ENCODE assay signal across 15 cellular contexts in genomic region chr22:31079095-31079642, GRCh38. TPM values are rescaled to one million over a fixed set of nuclear protein-coding genes. Genes with fewer than 3 reads are reported as not detected.
DNase-seq lines count a peak whose midpoint lies in the region; TF ChIP-seq lines count a peak whose summit lies in the region.
"Had no signal": no experiment of that assay in that cellular context is flagged by ENCODE, and none has a peak within 500 bp of the region (broad histone marks: within the 10 kb centered on the region; RNA-seq: fewer than 3 reads in every experiment).

No MANE protein-coding gene starts in this region.

- DNase-seq in DMS153 treated with DMSO at 0.1 percent for 48 hours (lab: John Stamatoyannopoulos, UW; ENCODE audit: unreplicated experiment) = peak; percentile 58
- peak; percentile 58 for DNase-seq in HT-29 (ENCODE audit: low spot score)
- DNase-seq in progenitor cell of endocrine pancreas (ENCODE audit: low spot score, unreplicated experiment) = no peak
- no peak for DNase-seq in NCI-H2227 treated with DMSO at 0.1 percent for 48 hours (lab: John Stamatoyannopoulos, UW)
- DNase-seq in esophagus muscularis mucosa (ENCODE audit: extremely low spot score) = no peak
- DNase-seq in activated T-cell treated with anti-CD3 and anti-CD28 coated beads, Interleukin-2, amount 50 U/mL, for 24 hours = no peak
- DNase-seq: activated CD8-positive, alpha-beta T cell treated with anti-CD3 and anti-CD28 coated beads, Interleukin-2, amount 10 ng/mL, durations not matched to agents 7 days and 5 days; caudate nucleus; effector memory CD4-positive, alpha-beta T cell; naive thymus-derived CD8-positive, alpha-beta T cell; NCI-H1048; NCI-H2107 had no signal

- intact Hi-C loops in esophagus muscularis mucosa (cut with DNase I) = no loop called here

- peak overlapping the region; percentile 6 for H3K27ac ChIP-seq in duodenal mucosa (ENCODE audit: low read depth, low read length)
- peak overlapping the region in 1 of 4 donors; percentile 0 for H3K27ac ChIP-seq in esophagus muscularis mucosa (replicated peaks in 1 of 4)
- H3K27ac ChIP-seq: adrenal gland had no signal

- H3K36me3 ChIP-seq in duodenal mucosa (ENCODE audit: control insufficient read depth in 1 of 2, insufficient read depth in 2 of 2, low read length in 2 of 2) (no peaks in the 10 kb centered on the region), esophagus muscularis mucosa (peaks cover 0 to 14% (median 6%) of the 10 kb centered on the region in 4 donors)
- H3K36me3 ChIP-seq: adrenal gland had no signal

- no peaks in the 10 kb centered on the region for H3K36me3 Mint-ChIP-seq in progenitor cell of endocrine pancreas (ENCODE audit: insufficient read depth)
- peaks cover 4% of the 10 kb centered on the region for H3K36me3 Mint-ChIP-seq in activated T-cell treated with anti-CD3 and anti-CD28 coated beads, Interleukin-2, amount 50 U/mL, for 24 hours (ENCODE audit: low read depth)
- H3K36me3 Mint-ChIP-seq: naive thymus-derived CD8-positive, alpha-beta T cell had no signal

- H3K27ac Mint-ChIP-seq in progenitor cell of endocrine pancreas = peak overlapping the region; percentile 93
- no peak overlapping the region for H3K27ac Mint-ChIP-seq in activated T-cell treated with anti-CD3 and anti-CD28 coated beads, Interleukin-2, amount 50 U/mL, for 24 hours
- H3K27ac Mint-ChIP-seq: activated CD8-positive, alpha-beta T cell treated with anti-CD3 and anti-CD28 coated beads, Interleukin-2, amount 10 ng/mL, durations not matched to agents 7 days and 5 days; naive thymus-derived CD8-positive, alpha-beta T cell had no signal

- H3K4me3 ChIP-seq in duodenal mucosa (ENCODE audit: low read depth in 1 of 2, low read length in 2 of 2) (peak overlapping the region; percentile 16 to 23), esophagus muscularis mucosa (no peak overlapping the region)
- H3K4me3 ChIP-seq: adrenal gland had no signal

- H3K27me3 ChIP-seq in duodenal mucosa (ENCODE audit: control insufficient read depth in 1 of 2, insufficient read depth in 2 of 2, low read length in 2 of 2) = no peaks in the 10 kb centered on the region
- H3K27me3 ChIP-seq in esophagus muscularis mucosa = no peaks in the 10 kb centered on the region
- H3K27me3 ChIP-seq: adrenal gland had no signal

- no peak for TF ChIP-seq EP300 in esophagus muscularis mucosa (IDR thresholded peaks at IDR 0.05)

- no peak for TF ChIP-seq POLR2A in esophagus muscularis mucosa (IDR thresholded peaks at IDR 0.05; ENCODE audit: low read depth)

- H3K9ac ChIP-seq in duodenal mucosa (ENCODE audit: low read depth in 1 of 2, low read length in 2 of 2) = peak overlapping the region in 1 of 2 donors; percentile 3

- H3K27me3 Mint-ChIP-seq in progenitor cell of endocrine pancreas = no peaks in the 10 kb centered on the region
- no peaks in the 10 kb centered on the region for H3K27me3 Mint-ChIP-seq in activated T-cell treated with anti-CD3 and anti-CD28 coated beads, Interleukin-2, amount 50 U/mL, for 24 hours
- H3K27me3 Mint-ChIP-seq: naive thymus-derived CD8-positive, alpha-beta T cell had no signal

- no peaks in the 10 kb centered on the region for H3K9me3 Mint-ChIP-seq in progenitor cell of endocrine pancreas (ENCODE audit: low read depth)
- H3K9me3 Mint-ChIP-seq in activated T-cell treated with anti-CD3 and anti-CD28 coated beads, Interleukin-2, amount 50 U/mL, for 24 hours = no peaks in the 10 kb centered on the region
- H3K9me3 Mint-ChIP-seq: naive thymus-derived CD8-positive, alpha-beta T cell had no signal

- no peak overlapping the region for H3K4me3 Mint-ChIP-seq in progenitor cell of endocrine pancreas (ENCODE audit: low read depth)
- no peak overlapping the region for H3K4me3 Mint-ChIP-seq in activated T-cell treated with anti-CD3 and anti-CD28 coated beads, Interleukin-2, amount 50 U/mL, for 24 hours
- H3K4me3 Mint-ChIP-seq: activated CD8-positive, alpha-beta T cell treated with anti-CD3 and anti-CD28 coated beads, Interleukin-2, amount 10 ng/mL, durations not matched to agents 7 days and 5 days had no signal

- no peaks in the 10 kb centered on the region for H3K9me3 ChIP-seq in duodenal mucosa (ENCODE audit: control insufficient read depth in 1 of 2, low read length in 2 of 2)
- no peaks in the 10 kb centered on the region for H3K9me3 ChIP-seq in esophagus muscularis mucosa
- H3K9me3 ChIP-seq: adrenal gland had no signal

- peaks cover 45% of the 10 kb centered on the region in 2 donors for H3K4me1 ChIP-seq in duodenal mucosa (ENCODE audit: control insufficient read depth in 1 of 2, insufficient read depth in 2 of 2, low read length in 2 of 2)
- H3K4me1 ChIP-seq in esophagus muscularis mucosa = peaks cover 35 to 50% (median 46%) of the 10 kb centered on the region in 4 donors

- H3K4me1 Mint-ChIP-seq in progenitor cell of endocrine pancreas (ENCODE audit: low read depth) = peaks cover 37% of the 10 kb centered on the region
- H3K4me1 Mint-ChIP-seq in activated T-cell treated with anti-CD3 and anti-CD28 coated beads, Interleukin-2, amount 50 U/mL, for 24 hours (ENCODE audit: low read depth) = peaks cover 37% of the 10 kb centered on the region

- WGBS in esophagus muscularis mucosa = 85% methylated on average over 11 of the region's 12 CpGs

- TF ChIP-seq CTCF in progenitor cell of endocrine pancreas (IDR thresholded peaks at IDR 0.05; ENCODE audit: unreplicated experiment) (no peak), esophagus muscularis mucosa (IDR thresholded peaks at IDR 0.05) (no peak)

RNA-seq across cellular contexts. Expression of gene SMTN, which starts 1.9 kb away (rescaled TPM):
- total RNA-seq in HT-29 (2014; rRNA removed; shearing (Covaris generic)) = 76.5 and 80.4 TPM in 2 replicates
- total RNA-seq in progenitor cell of endocrine pancreas = 40.8 and 48.0 TPM in 2 replicates
- 1,000 to 10,000 TPM; 1,154 to 1,495 (median 1,416) TPM for total RNA-seq in esophagus muscularis mucosa

RNA-seq across cellular contexts. Expression of gene SELENOM, which starts 28.2 kb away (rescaled TPM):
- 0.64 and 1.6 TPM in 2 replicates for total RNA-seq in HT-29 (2014; rRNA removed; shearing (Covaris generic))
- total RNA-seq in progenitor cell of endocrine pancreas (3.1 and 3.7 TPM in 2 replicates), esophagus muscularis mucosa (1,000 to 10,000 TPM; 1,118 to 1,733 (median 1,416) TPM)

RNA-seq across cellular contexts. Expression of gene INPP5J, which starts 43.6 kb away (rescaled TPM):
- total RNA-seq in HT-29 (2014; rRNA removed; shearing (Covaris generic)) = 1.8 TPM in 2 replicates
- total RNA-seq in progenitor cell of endocrine pancreas (14.8 and 17.9 TPM in 2 replicates), esophagus muscularis mucosa (1 to 10 TPM; 1.3 to 2.1 (median 1.8) TPM)
- total RNA-seq: activated CD8-positive, alpha-beta T cell treated with anti-CD3 and anti-CD28 coated beads, Interleukin-2, amount 10 ng/mL, durations not matched to agents 7 days and 5 days; T-helper 1 cell treated with Interleukin-12 subunit alpha and Interleukin-12 subunit beta and Interleukin-4 antibody, amounts not matched to agents 30 ng/mL and 1 ng/mL, for 36 hours had no signal

Comparison
In these comparisons a context has a peak if more than half of its experiments do, and no peak if none do; other contexts are left out.
1. DNase-seq: peak in DMS153 treated with DMSO at 0.1 percent for 48 hours (single experiment) and HT-29 (single experiment); none in progenitor cell of endocrine pancreas (single experiment), NCI-H2227 treated with DMSO at 0.1 percent for 48 hours (single experiment), esophagus muscularis mucosa (single experiment) and activated T-cell treated with anti-CD3 and anti-CD28 coated beads, Interleukin-2, amount 50 U/mL, for 24 hours (single experiment).
2. H3K4me3 ChIP-seq: peak in duodenal mucosa (2 of 2); none in esophagus muscularis mucosa (0 of 4).
3. RNA of gene SMTN, which starts 1.9 kb away (total RNA-seq): 1,154 to 1,495 TPM in esophagus muscularis mucosa; 76.5 to 80.4 TPM in HT-29 and 40.8 to 48.0 TPM in progenitor cell of endocrine pancreas; every median in the first group is over 10 times any median in the second.
4. RNA of gene SELENOM, which starts 28.2 kb away (total RNA-seq): 1,118 to 1,733 TPM in esophagus muscularis mucosa; 3.1 to 3.7 TPM in progenitor cell of endocrine pancreas and 0.64 to 1.6 TPM in HT-29; every median in the first group is over 100 times any median in the second.